In genomic region chrX:134171661-134172587, GRCh38 we compare ENCODE assay signal across 8 cellular contexts.
DNase-seq lines count a peak whose midpoint lies in the region; ATAC-seq and TF ChIP-seq lines count a peak whose summit lies in the region.

No MANE protein-coding gene starts in this region.

- H3K79me2 ChIP-seq in OCI-LY3 (ENCODE audit: low read length) = peaks cover 24% of the 10 kb centered on the region

- peaks cover 0 to 7% (median 0%) of the 10 kb centered on the region in 11 experiments; a peak in 3 of 22 replicates for H4K20me1 ChIP-seq in BLaER1 treated with 17β-estradiol and CSF1 and Interleukin-3, amounts not matched to agents 10 nM and 100 nM
- H4K20me1 ChIP-seq in OCI-LY3 (ENCODE audit: insufficient read depth, low read length) = no peaks in the 10 kb centered on the region

- H3K4me3 Mint-ChIP-seq in immature natural killer cell = peak overlapping the region; percentile 93 to 95 (median 94)

- peaks cover 2 to 10% (median 4%) of the 10 kb centered on the region in 3 donors for H3K27me3 Mint-ChIP-seq in immature natural killer cell (ENCODE audit: low read depth in 3 of 3)

- peak overlapping the region; percentile 67 to 88 (median 79) for H3K4me2 ChIP-seq in BLaER1 treated with 17β-estradiol and CSF1 and Interleukin-3, amounts not matched to agents 10 nM and 100 nM
- H3K4me2 ChIP-seq in OCI-LY3 (ENCODE audit: low read length) = peak overlapping the region; percentile 63

- TF ChIP-seq CTCF in OCI-LY3 (IDR thresholded peaks at IDR 0.05; ENCODE audit: low read depth, low read length) = no peak
- no peak for TF ChIP-seq CTCF in astrocyte of the spinal cord (IDR thresholded peaks at IDR 0.05; ENCODE audit: low read depth, low read length)
- no peak for TF ChIP-seq CTCF in spleen (IDR thresholded peaks at IDR 0.05 in 8 of 11, conservative IDR thresholded peaks at IDR 0.05 in 3 of 11)

- no peak overlapping the region for H2AFZ ChIP-seq in OCI-LY3 (ENCODE audit: low read depth, low read length)

- WGBS in spleen, 5 donors = 2 to 51% (median 3%) methylated on average over 29 to 74 of the region's 74 CpGs

- in situ Hi-C loops in astrocyte of the spinal cord (cut with HindIII; ENCODE audit: low sequenced_read_pairs) = no loop called here

- peaks cover 99 to 100% (median 100%) of the 10 kb centered on the region in 11 experiments for H3K27me3 ChIP-seq in BLaER1 treated with 17β-estradiol and CSF1 and Interleukin-3, amounts not matched to agents 10 nM and 100 nM
- H3K27me3 ChIP-seq in OCI-LY3 (ENCODE audit: low read depth, low read length) (no peaks in the 10 kb centered on the region), spleen (replicated peaks in 1 of 7) (peaks cover 0 to 51% (median 7%) of the 10 kb centered on the region in 7 donors)

- intact Hi-C loops in spleen (cut with DNase I; ENCODE audit: low total_unique reads) = no loop called here

- no peak overlapping the region for H3K9ac ChIP-seq in BLaER1 treated with 17β-estradiol and CSF1 and Interleukin-3, amounts not matched to agents 10 nM and 100 nM
- H3K9ac ChIP-seq in OCI-LY3 (ENCODE audit: low read length) = peak overlapping the region; percentile 92

- TF ChIP-seq POLR2A in spleen (IDR thresholded peaks at IDR 0.05) = no peak

- H3K9me3 Mint-ChIP-seq in immature natural killer cell = peaks cover 0 to 2% (median 0%) of the 10 kb centered on the region in 6 donors

- peaks cover 20 to 34% of the 10 kb centered on the region in 2 donors for H3K4me1 Mint-ChIP-seq in immature natural killer cell

- peaks cover 10 to 18% (median 11%) of the 10 kb centered on the region in 11 experiments; a peak in 20 of 22 replicates for H3K9me3 ChIP-seq in BLaER1 treated with 17β-estradiol and CSF1 and Interleukin-3, amounts not matched to agents 10 nM and 100 nM (replicated peaks in 1 of 11)
- H3K9me3 ChIP-seq in OCI-LY3 (ENCODE audit: insufficient read depth, low read length) (no peaks in the 10 kb centered on the region), spleen (no peaks in the 10 kb centered on the region)

- DNase-seq in astrocyte of the spinal cord (ENCODE audit: low read depth, low spot score) = no peak
- DNase-seq in immature natural killer cell = peak; percentile 32 to 43 (median 35)
- peak; percentile 79 for DNase-seq in spleen
- DNase-seq in NCI-H774 (lab: John Stamatoyannopoulos, UW) = no peak
- no peak for DNase-seq in NCI-H345 treated with DMSO at 0.1 percent for 48 hours (lab: John Stamatoyannopoulos, UW; ENCODE audit: unreplicated experiment)

- H3K36me3 Mint-ChIP-seq in immature natural killer cell = peaks cover 0 to 4% (median 0%) of the 10 kb centered on the region in 3 donors

- H3K36me3 ChIP-seq in BLaER1 treated with 17β-estradiol and CSF1 and Interleukin-3, amounts not matched to agents 10 nM and 100 nM = no peaks in the 10 kb centered on the region
- H3K36me3 ChIP-seq in OCI-LY3 (replicated peaks; ENCODE audit: low read depth, low read length) (peaks cover 19% of the 10 kb centered on the region), spleen (no peaks in the 10 kb centered on the region)

- H3K27ac Mint-ChIP-seq in immature natural killer cell = peak overlapping the region in 5 of 6 donors; percentile 64 to 83 (median 73)

- no peak overlapping the region for H3K27ac ChIP-seq in BLaER1 treated with 17β-estradiol and CSF1 and Interleukin-3, amounts not matched to agents 10 nM and 100 nM
- H3K27ac ChIP-seq in OCI-LY3 (ENCODE audit: low read length) (peak overlapping the region; percentile 55; the same call in 1 of the 2 replicates), spleen (peak overlapping the region in 3 of 8 donors; percentile 26 to 50 (median 30))

- peaks cover 0 to 8% (median 0%) of the 10 kb centered on the region in 10 experiments; a peak in 5 of 20 replicates for H3K4me1 ChIP-seq in BLaER1 treated with 17β-estradiol and CSF1 and Interleukin-3, amounts not matched to agents 10 nM and 100 nM
- H3K4me1 ChIP-seq in OCI-LY3 (ENCODE audit: low read length) (peaks cover 13% of the 10 kb centered on the region), spleen (peaks cover 0 to 17% (median 0%) of the 10 kb centered on the region in 6 donors)

- peak overlapping the region; percentile 51 to 71 (median 62) for H3K4me3 ChIP-seq in BLaER1 treated with 17β-estradiol and CSF1 and Interleukin-3, amounts not matched to agents 10 nM and 100 nM
- peak overlapping the region; percentile 93 for H3K4me3 ChIP-seq in OCI-LY3 (ENCODE audit: low read length)
- H3K4me3 ChIP-seq in astrocyte of the spinal cord (ENCODE audit: low read depth, low read length) = peak overlapping the region; percentile 35
- H3K4me3 ChIP-seq in spleen = peak overlapping the region; percentile 37 to 75 (median 52)

- ATAC-seq in GM21723 (IDR thresholded peaks at IDR 0.05; ENCODE audit: unreplicated experiment) = peak; percentile 43

Comparison
In these comparisons a context has a peak if more than half of its experiments do, and no peak if none do; other contexts are left out.
1. H3K4me3 ChIP-seq: peak in every context shown above with its lines; median percentile 93 in OCI-LY3; 62 in BLaER1 treated with 17β-estradiol and CSF1 and Interleukin-3, amounts not matched to agents 10 nM and 100 nM; 52 in spleen; 35 in astrocyte of the spinal cord.
2. DNase-seq: peak in immature natural killer cell (3 of 3) and spleen (single experiment); none in astrocyte of the spinal cord (single experiment), NCI-H774 (single experiment) and NCI-H345 treated with DMSO at 0.1 percent for 48 hours (single experiment).